Comparison of ENCODE assay signal across 8 cellular contexts in genomic region chr9:127133739-127134167, GRCh38. TPM values are rescaled to one million over a fixed set of nuclear protein-coding genes. Genes with fewer than 3 reads are reported as not detected.
A peak's percentile ranks its signal among the peaks of the same experiment; 100 is the strongest.
DNase-seq lines count a peak whose midpoint lies in the region; ATAC-seq and TF ChIP-seq lines count a peak whose summit lies in the region.

No MANE protein-coding gene starts in this region.

- peak; percentile 84 for DNase-seq in EL
- peak; percentile 61 for DNase-seq in amniotic epithelial cell (ENCODE audit: low read depth)
- peak; percentile 61 for DNase-seq in hepatocyte (ENCODE audit: low spot score)
- DNase-seq in retina, result peak; percentile 42
- no peak for DNase-seq in NAMALWA (ENCODE audit: low spot score)
- DNase-seq in NCI-H2029 treated with DMSO at 0.1 percent for 48 hours (lab: John Stamatoyannopoulos, UW), result no peak

- peak overlapping the region; percentile 59 for H3K4me2 ChIP-seq in hepatocyte

- 35% methylated on average over 13 of the region's 13 CpGs for WGBS in hepatocyte (ENCODE audit: low lambda C conversion rate, missing lambda C conversion rate)

- H3K9me2 ChIP-seq in hepatocyte (replicated peaks; ENCODE audit: insufficient read depth), result no peaks in the 10 kb centered on the region

- H3K27me3 ChIP-seq in hepatocyte, result no peaks in the 10 kb centered on the region

- H3K4me1 ChIP-seq in hepatocyte (ENCODE audit: insufficient read depth), result peaks cover 48% of the 10 kb centered on the region

- no peaks in the 10 kb centered on the region for H3K36me3 ChIP-seq in hepatocyte (replicated peaks; ENCODE audit: insufficient read depth, low read depth)

- no peak for ATAC-seq in GM18858 (IDR thresholded peaks at IDR 0.05; ENCODE audit: unreplicated experiment)
- no peak for ATAC-seq in HG02610 (IDR thresholded peaks at IDR 0.05; ENCODE audit: unreplicated experiment)

- no peak overlapping the region for H2AFZ ChIP-seq in hepatocyte

- H3K79me2 ChIP-seq in hepatocyte, result peaks cover 4% of the 10 kb centered on the region

- peak overlapping the region; percentile 77 for H3K27ac ChIP-seq in hepatocyte

- H3K9me3 ChIP-seq in hepatocyte (ENCODE audit: low read depth), result no peaks in the 10 kb centered on the region

- no peaks in the 10 kb centered on the region for H4K20me1 ChIP-seq in hepatocyte (ENCODE audit: insufficient read depth, poor library complexity, severe bottlenecking)

- TF ChIP-seq CTCF in hepatocyte (IDR thresholded peaks at IDR 0.05; ENCODE audit: poor library complexity), result no peak

- no peak overlapping the region for H3K4me3 ChIP-seq in hepatocyte

RNA-seq across cellular contexts. Expression of gene ANGPTL2, which starts 11.3 kb away (rescaled TPM):
- 17.6 and 18.0 TPM in 2 replicates for total RNA-seq in hepatocyte
- 25.6 and 28.6 TPM in 2 replicates for polyA plus RNA-seq in hepatocyte

Comparison
In these comparisons a context has a peak if more than half of its experiments do, and no peak if none do; other contexts are left out.
1. DNase-seq: peak in EL (single experiment), amniotic epithelial cell (single experiment), hepatocyte (single experiment) and retina (single experiment); none in NAMALWA (single experiment) and NCI-H2029 treated with DMSO at 0.1 percent for 48 hours (single experiment).